ENCODE assay signal across 28 cellular contexts in the genomic region with DNA sequence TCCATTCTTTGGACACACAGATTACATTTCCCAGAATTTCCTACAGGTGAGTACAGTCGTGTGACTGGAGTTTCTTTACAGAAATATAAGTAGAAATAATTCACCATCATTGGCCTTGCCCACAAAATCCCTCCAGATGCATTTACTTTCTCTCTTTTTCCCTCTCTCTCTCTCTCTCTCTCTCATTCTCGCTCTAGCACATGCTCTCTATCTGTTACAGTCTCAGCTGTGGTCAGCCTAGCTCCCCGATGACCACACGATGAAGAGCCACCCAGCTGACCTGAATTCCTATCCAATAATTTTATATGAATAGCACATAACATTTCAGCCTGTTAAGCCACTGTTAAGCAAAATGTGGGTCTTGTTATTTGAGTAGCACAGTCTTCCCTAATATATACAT.
"Had no signal": no experiment of that assay in that cellular context is flagged by ENCODE, and none has a peak within 500 bp of the region (broad histone marks: within the 10 kb centered on the region; RNA-seq: fewer than 3 reads in every experiment).

No MANE protein-coding gene starts in this region.

- DNase-seq: natural killer cell; occipital lobe; ovary; posterior cingulate gyrus; psoas muscle; right cardiac atrium; right lobe of liver; sigmoid colon; spleen; stimulated activated CD4-positive, alpha-beta T cell treated with anti-CD3 and anti-CD28 coated beads, Interleukin-12 subunit alpha, Interleukin-12 subunit beta, amount 100 ng/mL, for 4 hours; stimulated activated CD4-positive, alpha-beta T cell treated with anti-CD3 and anti-CD28 coated beads, Interleukin-1b, Interleukin-23, amount 100 ng/mL, for 48 hours; stimulated activated CD4-positive, alpha-beta T cell treated with anti-CD3 and anti-CD28 coated beads, Interleukin-4, amount 100 ng/mL, for 1 hour; stimulated activated CD4-positive, alpha-beta T cell treated with anti-CD3 and anti-CD28 coated beads, Interleukin-4, amount 100 ng/mL, for 4 hours; stimulated activated CD8-positive, alpha-beta memory T cell treated with anti-CD3 and anti-CD28 coated beads, Interleukin-4, amount 100 ng/mL, for 48 hours; stimulated activated naive CD4-positive, alpha-beta T cell; stimulated activated naive CD8-positive, alpha-beta T cell treated with anti-CD3 and anti-CD28 coated beads, Interleukin-15, amount 100 ng/mL, for 72 hours; stimulated activated naive CD8-positive, alpha-beta T cell treated with anti-CD3 and anti-CD28 coated beads, Interleukin-15, Interleukin-2, amounts not matched to agents 100 U/mL and 50 U/mL, for 24 hours; substantia nigra; testis; tibial artery; transverse colon had no signal

- ATAC-seq: natural killer cell; psoas muscle; right cardiac atrium; right lobe of liver; stimulated activated memory B cell treated with anti-CD40 and anti-IgM and Interleukin-4, amounts not matched to agents 10 μg/mL and 1 μg/mL and 100 μg/mL, for 72 hours; stimulated activated naive CD8-positive, alpha-beta T cell treated with anti-CD3 and anti-CD28 coated beads, Interleukin-15, amount 100 ng/mL, for 72 hours; stimulated activated naive CD8-positive, alpha-beta T cell treated with anti-CD3 and anti-CD28 coated beads, Interleukin-15, Interleukin-2, amounts not matched to agents 100 U/mL and 50 U/mL, for 24 hours had no signal

- H3K9me3 ChIP-seq: ovary, psoas muscle, right lobe of liver, sigmoid colon, spleen, suprapubic skin, testis, tibial artery, transverse colon, vagina had no signal

- H3K4me3 ChIP-seq: neural progenitor cell, ovary, psoas muscle, right lobe of liver, sigmoid colon, skin epidermis, smooth muscle cell, spleen, suprapubic skin, testis, tibial artery, transverse colon, vagina had no signal

- H3K36me3 ChIP-seq: neural progenitor cell, ovary, right lobe of liver, sigmoid colon, spleen, suprapubic skin, tibial artery, transverse colon, vagina had no signal

- H3K9ac ChIP-seq: neural progenitor cell, parathyroid adenoma had no signal

- H3K4me2 ChIP-seq: neural progenitor cell, smooth muscle cell had no signal

- H3K4me1 ChIP-seq: parathyroid adenoma, psoas muscle, right lobe of liver, sigmoid colon, spleen, suprapubic skin, testis, tibial artery, transverse colon, vagina had no signal

- H3K27ac ChIP-seq: neural progenitor cell, ovary, parathyroid adenoma, psoas muscle, right lobe of liver, sigmoid colon, skin epidermis, spleen, suprapubic skin, testis, tibial artery, transverse colon, vagina had no signal

- H3K27me3 ChIP-seq: neural progenitor cell, ovary, right lobe of liver, sigmoid colon, spleen, suprapubic skin, testis, tibial artery, transverse colon, vagina had no signal

- H2AFZ ChIP-seq: neural progenitor cell, parathyroid adenoma had no signal

- H3K79me2 ChIP-seq: parathyroid adenoma had no signal
